ENCODE assay signal across 8 cellular contexts in the genomic region with DNA sequence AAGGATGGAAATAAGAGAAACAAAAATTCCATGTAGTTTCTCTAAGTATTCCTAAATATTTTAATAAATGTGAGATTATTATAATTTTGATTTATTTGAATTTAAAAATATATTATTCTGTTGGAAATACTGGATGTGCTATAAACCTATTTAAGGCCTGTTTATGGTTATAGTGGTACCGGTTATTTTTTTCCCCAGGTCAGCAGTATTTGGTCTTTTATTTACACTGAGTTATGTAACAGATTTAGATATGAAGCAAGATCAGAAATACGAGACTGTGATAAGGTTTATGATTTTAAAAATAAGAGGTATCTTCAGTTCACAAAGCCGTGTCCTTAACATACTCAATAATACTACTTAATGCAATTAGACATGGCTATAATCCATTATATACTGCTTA.
"Had no signal": no experiment of that assay in that cellular context is flagged by ENCODE, and none has a peak within 500 bp of the region (broad histone marks: within the 10 kb centered on the region; RNA-seq: fewer than 3 reads in every experiment).

No MANE protein-coding gene starts in this region.

- FAIRE-seq: H1, H54 had no signal

- H3K9ac ChIP-seq: KMS-11 had no signal

- ATAC-seq: GM23338 had no signal

- H3K27ac ChIP-seq: HL-60, KMS-11 had no signal

- H3K4me3 ChIP-seq: GM23338 had no signal

- H3K4me2 ChIP-seq: GM23338, KMS-11 had no signal

- DNase-seq: H9, HCEC 1CT, KBM-7 had no signal

- H2AFZ ChIP-seq: GM23338 had no signal
